In the genomic region with DNA sequence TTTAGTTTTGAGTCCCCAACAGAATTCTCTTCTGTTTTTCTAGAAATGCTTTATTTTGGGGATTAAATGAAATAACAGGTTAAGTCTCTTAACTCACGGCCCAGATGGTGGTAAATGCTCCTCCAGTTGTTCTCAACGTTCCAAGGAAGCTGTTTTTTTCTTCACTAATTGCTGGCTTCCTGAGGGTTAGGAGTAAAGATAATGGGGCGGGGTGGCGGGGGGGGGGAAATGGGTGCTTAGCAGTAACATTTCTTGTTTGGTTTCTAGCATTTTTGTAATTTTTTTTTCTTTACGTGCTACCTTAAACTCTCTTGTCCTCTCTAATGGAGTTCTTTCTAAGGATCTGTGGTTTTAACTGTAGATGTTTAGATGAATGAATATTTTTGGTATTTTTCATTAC, we compare ENCODE assay signal across 9 cellular contexts. TPM values are rescaled to one million over a fixed set of nuclear protein-coding genes. Genes with fewer than 3 reads are reported as not detected.
DNase-seq lines count a peak whose midpoint lies in the region; ATAC-seq, FAIRE-seq and TF ChIP-seq lines count a peak whose summit lies in the region.
"Had no signal": no experiment of that assay in that cellular context is flagged by ENCODE, and none has a peak within 500 bp of the region (broad histone marks: within the 10 kb centered on the region; RNA-seq: fewer than 3 reads in every experiment).

No MANE protein-coding gene starts in this region.

- no peak overlapping the region for H2AFZ ChIP-seq in K562 (ENCODE audit: low read depth, low read length)

- no peak for TF ChIP-seq POLR2A in K562 (conservative IDR thresholded peaks at IDR 0.05)

- H3K9me1 ChIP-seq in K562 (ENCODE audit: control insufficient read depth, insufficient read depth, low read length) = peaks cover 18% of the 10 kb centered on the region

- H3K4me3 ChIP-seq in K562 (peak overlapping the region; percentile 69), lung (peak overlapping the region; percentile 86)

- peaks cover 64% of the 10 kb centered on the region for H4K20me1 ChIP-seq in K562 (replicated peaks; ENCODE audit: control insufficient read depth, insufficient read depth, low read length)

- H3K27me3 ChIP-seq in K562 (ENCODE audit: control insufficient read depth in 2 of 2, insufficient read depth in 2 of 2, low read length in 2 of 2) (no peaks in the 10 kb centered on the region), lung (ENCODE audit: control insufficient read depth, insufficient read depth) (no peaks in the 10 kb centered on the region)

- peak overlapping the region; percentile 91 to 92; a peak in 3 of 4 replicates for H3K9ac ChIP-seq in K562 (ENCODE audit: insufficient read depth in 1 of 2, low read depth in 2 of 2, low read length in 2 of 2)

- in situ Hi-C loops in K562 (cut with MboI) = no loop called here

- peaks cover 70% of the 10 kb centered on the region for H3K36me3 Mint-ChIP-seq in HFFc6 (ENCODE audit: low read depth)

- H3K9me3 ChIP-seq in K562 (replicated peaks; ENCODE audit: control insufficient read depth, insufficient read depth, low read depth, low read length) = no peaks in the 10 kb centered on the region; the same call in 1 of the 2 replicates
- H3K9me3 ChIP-seq in lung (ENCODE audit: control insufficient read depth in 2 of 2, insufficient read depth in 1 of 2, low read length in 1 of 2) = no peaks in the 10 kb centered on the region

- BruUV-seq in K562 (replicated peaks; lab: Mats Ljungman, UMichigan) = no TSS peak

- no peak for DNase-seq in HFFc6
- DNase-seq in K562 (ENCODE audit: extremely low read depth in 1 of 4, low spot score in 3 of 4) = peak in 2 of 4 experiments; percentile 50 to 54
- DNase-seq in lung (ENCODE audit: low spot score) = no peak
- DNase-seq in effector CD8-positive, alpha-beta T cell (lab: John Stamatoyannopoulos, UW) = no peak
- no peak for DNase-seq in NCI-H187 (lab: John Stamatoyannopoulos, UW)

- H3K36me3 ChIP-seq in K562 (ENCODE audit: control insufficient read depth, insufficient read depth, low read length) = peaks cover 65% of the 10 kb centered on the region
- H3K36me3 ChIP-seq in lung (ENCODE audit: control insufficient read depth in 2 of 2, insufficient read depth in 2 of 2, low read length in 2 of 2) = peaks cover 19 to 33% of the 10 kb centered on the region in 2 donors

- FAIRE-seq in K562 (lab: Jason Lieb, UNC) = no peak
- FAIRE-seq: endometrium had no signal

- WGBS in K562 (ENCODE audit: insufficient coverage, low coverage, missing lambda C conversion rate) = 0% methylated on average over 4 of the region's 5 CpGs
- 1 to 2% methylated on average over 5 of the region's 5 CpGs for WGBS in lung, 2 donors

- peaks cover 23% of the 10 kb centered on the region for H3K9me3 Mint-ChIP-seq in HFFc6

- H3K4me1 Mint-ChIP-seq in HFFc6 (ENCODE audit: low read depth) = peaks cover 62% of the 10 kb centered on the region

- POLR2A ChIA-PET in K562 (lab: Yijun Ruan, JAX) = interaction anchor here (0.6 to 9.8 kb wide), 29 partner anchors 12 to 591 kb away, joined by 3 to 239 read pairs (median 4); a partner anchor contains a TSS

- peaks cover 81% of the 10 kb centered on the region for H3K79me2 ChIP-seq in K562 (ENCODE audit: control insufficient read depth, insufficient read depth, low read length)

- H3K4me3 Mint-ChIP-seq in HFFc6 = peak overlapping the region; percentile 96

- intact Hi-C loops in K562 (cut with micrococcal nuclease) = no loop called here

- peak overlapping the region; percentile 99 for H3K27ac Mint-ChIP-seq in HFFc6

- H3K27me3 Mint-ChIP-seq in HFFc6 (ENCODE audit: insufficient read depth) = peaks cover 22% of the 10 kb centered on the region

- H3K4me1 ChIP-seq in K562 (replicated peaks in 1 of 2; ENCODE audit: control insufficient read depth in 2 of 2, insufficient read depth in 2 of 2, low read length in 2 of 2) = peaks cover 27 to 38% of the 10 kb centered on the region in 2 experiments
- H3K4me1 ChIP-seq in lung (ENCODE audit: control insufficient read depth in 2 of 2, insufficient read depth in 2 of 2, low read length in 2 of 2) = peaks cover 5 to 30% of the 10 kb centered on the region in 2 donors

- no peak for TF ChIP-seq RAD21 in K562 (CRISPR knock-in tag; conservative IDR thresholded peaks at IDR 0.05 in 1 of 2, IDR thresholded peaks at IDR 0.05 in 1 of 2)

- peak overlapping the region; percentile 90 for H3K4me2 ChIP-seq in K562 (ENCODE audit: insufficient read depth, low read length)

- no peak for TF ChIP-seq EP300 in K562 (IDR thresholded peaks at IDR 0.05; ENCODE audit: low read length)

- no peak for TF ChIP-seq CTCF in 22Rv1 (IDR thresholded peaks at IDR 0.05)
- no peak for TF ChIP-seq CTCF in HFFc6 (IDR thresholded peaks at IDR 0.05)
- no peak for TF ChIP-seq CTCF in K562 (IDR thresholded peaks at IDR 0.05 in 2 of 3, conservative IDR thresholded peaks at IDR 0.05 in 1 of 3; ENCODE audit: insufficient read depth in 2 of 3, low read depth in 1 of 3, low read length in 3 of 3)
- no peak for TF ChIP-seq CTCF in lung (IDR thresholded peaks at IDR 0.05; ENCODE audit: control extremely low read depth, extremely low read depth)

- ATAC-seq in K562 (0 out of 3 replicates have a peak, but pooled peaks have one; percentile 4), lung (ENCODE audit: insufficient read depth, low FRiP score) (no peak), GM19023 (IDR thresholded peaks at IDR 0.05; ENCODE audit: unreplicated experiment) (no peak), HG02840 (IDR thresholded peaks at IDR 0.05; ENCODE audit: low FRiP score, unreplicated experiment) (no peak)

- CTCF ChIA-PET in K562 (lab: Yijun Ruan, JAX; ENCODE audit: low intra/inter-chr PET ratio) = no interaction called here

- H3K27ac ChIP-seq in 22Rv1 (0 out of 2 replicates have a peak overlapping the region, but pooled peaks have one; percentile 99), K562 (ENCODE audit: extremely low read depth, low read depth, low read length) (peak overlapping the region; percentile 94; the same call in 2 of the 3 replicates), lung (ENCODE audit: low read depth in 1 of 2, low read length in 1 of 2) (no peak overlapping the region)

RNA-seq across cellular contexts. Expression of a gene that starts 2.2 kb away (rescaled TPM):
- 100 to 1,000 TPM; 257 to 368 (median 330) TPM for total RNA-seq in HFFc6 (2021; fragmentation: NEBNext Ultra II Directional; extraction: Animal tissue kit (Norgen Biotek cat#: 25700))
- 228 and 415 TPM in 2 replicates for total RNA-seq in K562 (2011; cell fraction: chromatin; rRNA removed; ENCODE audit: low replicate concordance)
- 155 and 159 TPM in 2 replicates for total RNA-seq in K562 (2011; cell fraction: nucleolus; rRNA removed)
- 295 and 337 TPM in 2 replicates for total RNA-seq in K562 (2011; cell fraction: nucleoplasm; rRNA removed)
- total RNA-seq in K562 (2014; rRNA removed) (251 and 341 TPM in 2 replicates), K562 (2014; rRNA removed; fragmentation: Illumina TruSeq; extraction: Trizol) (537 and 645 TPM in 2 replicates), K562 (2015; rRNA removed; fragmentation: Illumina TruSeq; extraction: Trizol) (344 and 365 TPM in 2 replicates), K562 (2021) (477 and 495 TPM in 2 replicates), lung (100 to 1,000 TPM; 211 to 262 TPM)
- polyA plus RNA-seq in K562 (2011; rRNA removed) (333 and 518 TPM in 2 replicates), K562 (2014; fragmentation: Illumina TruSeq; extraction: Trizol) (337 and 448 TPM in 2 replicates), K562 (2014; fragmentation: Nextera tagmentation; extraction: Ambion mirVana) (1,000 to 10,000 TPM in 1 of 2 experiments, 100 to 1,000 TPM in 1; 955 to 1,200 TPM), K562 (2014; rRNA removed) (534 and 652 TPM in 2 replicates), lung (100 to 1,000 TPM; 145 to 267 TPM)
- polyA plus RNA-seq in K562 (2011; cell fraction: cytosol; rRNA removed) = 407 and 505 TPM in 2 replicates
- polyA plus RNA-seq in K562 (2011; cell fraction: nucleus; rRNA removed) = 332 and 369 TPM in 2 replicates
- 333 and 367 TPM in 2 replicates for polyA plus RNA-seq in K562 (2012)
- polyA minus RNA-seq in K562 (2011; rRNA and poly(A)+ RNA removed) = 453 and 564 TPM in 2 replicates
- polyA minus RNA-seq in K562 (2011; cell fraction: cytosol; rRNA and poly(A)+ RNA removed) = 130 and 151 TPM in 2 replicates
- polyA minus RNA-seq in K562 (2011; cell fraction: nucleus; rRNA and poly(A)+ RNA removed) = 191 and 286 TPM in 2 replicates

RNA-seq across cellular contexts. Expression of a gene that starts 49.1 kb away (rescaled TPM):
- total RNA-seq in HFFc6 (2021; fragmentation: NEBNext Ultra II Directional; extraction: Animal tissue kit (Norgen Biotek cat#: 25700)) = 10 to 100 TPM; 37.4 to 44.9 (median 41.9) TPM
- total RNA-seq in K562 (2011; cell fraction: chromatin; rRNA removed; ENCODE audit: low replicate concordance) = 17.7 and 43.3 TPM in 2 replicates
- 9.7 and 11.1 TPM in 2 replicates for total RNA-seq in K562 (2011; cell fraction: nucleolus; rRNA removed)
- total RNA-seq in K562 (2011; cell fraction: nucleoplasm; rRNA removed) = 15.0 and 17.3 TPM in 2 replicates
- total RNA-seq in K562 (2014; rRNA removed) = 10.6 and 11.3 TPM in 2 replicates
- 21.3 and 22.3 TPM in 2 replicates for total RNA-seq in K562 (2014; rRNA removed; fragmentation: Illumina TruSeq; extraction: Trizol)
- 24.9 and 25.0 TPM in 2 replicates for total RNA-seq in K562 (2015; rRNA removed; fragmentation: Illumina TruSeq; extraction: Trizol)
- total RNA-seq in K562 (2021) = 18.0 and 19.5 TPM in 2 replicates
- polyA plus RNA-seq in K562 (2011; rRNA removed) = 21.5 and 22.0 TPM in 2 replicates
- polyA plus RNA-seq in K562 (2011; cell fraction: cytosol; rRNA removed) = 7.1 and 12.8 TPM in 2 replicates
- 31.7 and 38.9 TPM in 2 replicates for polyA plus RNA-seq in K562 (2011; cell fraction: nucleus; rRNA removed)
- 18.3 and 18.4 TPM in 2 replicates for polyA plus RNA-seq in K562 (2012)
- polyA plus RNA-seq in K562 (2014; fragmentation: Illumina TruSeq; extraction: Trizol) = 21.6 and 28.7 TPM in 2 replicates
- polyA plus RNA-seq in K562 (2014; fragmentation: Nextera tagmentation; extraction: Ambion mirVana) = 1 to 10 TPM; 5.7 to 8.8 TPM
- 17.3 and 20.8 TPM in 2 replicates for polyA plus RNA-seq in K562 (2014; rRNA removed)
- polyA minus RNA-seq in K562 (2011; rRNA and poly(A)+ RNA removed) = 14.8 and 16.4 TPM in 2 replicates
- polyA minus RNA-seq in K562 (2011; cell fraction: cytosol; rRNA and poly(A)+ RNA removed) = 5.0 and 6.4 TPM in 2 replicates
- 7.7 and 14.3 TPM in 2 replicates for polyA minus RNA-seq in K562 (2011; cell fraction: nucleus; rRNA and poly(A)+ RNA removed)
- total RNA-seq in lung = 10 to 100 TPM; 23.2 to 36.1 TPM
- polyA plus RNA-seq in lung = 10 to 100 TPM; 16.7 to 22.4 TPM

Comparison
In these comparisons a context has a peak if more than half of its experiments do, and no peak if none do; other contexts are left out.
1. H3K27ac ChIP-seq: peak in 22Rv1 (single experiment) and K562 (single experiment); none in lung (0 of 2).